In the genomic region with DNA sequence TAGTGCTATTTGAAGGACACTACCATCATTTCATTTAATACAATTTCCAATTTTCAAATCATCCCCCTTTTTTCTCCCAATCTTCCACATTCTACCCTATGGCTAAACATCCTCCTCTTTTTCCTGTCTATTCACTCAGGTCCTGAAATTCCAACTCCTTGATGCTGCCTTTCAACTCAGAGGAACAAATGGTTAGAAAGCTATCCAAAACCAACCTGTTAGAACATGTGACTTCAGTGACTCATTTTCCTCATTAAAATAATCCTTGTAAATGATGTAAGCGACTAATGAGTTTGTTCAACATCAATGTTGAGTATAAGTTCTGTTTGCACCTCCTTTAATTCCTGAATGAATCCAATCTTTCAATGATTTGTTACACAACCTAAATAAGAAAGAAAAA, we compare ENCODE assay signal across 16 cellular contexts. TPM values are rescaled to one million over a fixed set of nuclear protein-coding genes. Genes with fewer than 3 reads are reported as not detected.
DNase-seq lines count a peak whose midpoint lies in the region; ATAC-seq and TF ChIP-seq lines count a peak whose summit lies in the region.
"Had no signal": no experiment of that assay in that cellular context is flagged by ENCODE, and none has a peak within 500 bp of the region (broad histone marks: within the 10 kb centered on the region; RNA-seq: fewer than 3 reads in every experiment).

No MANE protein-coding gene starts in this region.

- H3K4ac ChIP-seq in H9 (ENCODE audit: low read depth, low read length) (no peak overlapping the region), mesenchymal stem cell (ENCODE audit: low read depth in 1 of 2, low read length in 2 of 2) (no peak overlapping the region)

- H4K91ac ChIP-seq in H9 (ENCODE audit: insufficient read length, low read depth, low read length) (no peak overlapping the region), mesenchymal stem cell (ENCODE audit: low read length) (no peak overlapping the region)

- H3K4me2 ChIP-seq in H9 (ENCODE audit: insufficient read depth, insufficient read length, low read length) = no peak overlapping the region
- H3K4me2 ChIP-seq in mesenchymal stem cell (ENCODE audit: low read length, poor library complexity, severe bottlenecking) = no peak overlapping the region

- H3K4me3 ChIP-seq in breast epithelium = no peak overlapping the region
- H3K4me3 ChIP-seq in mesenchymal stem cell (ENCODE audit: insufficient read depth in 1 of 2, low read depth in 1 of 2, low read length in 2 of 2) = no peak overlapping the region
- H3K4me3 ChIP-seq: lower lobe of right lung, right atrium auricular region had no signal

- H3K4me3 Mint-ChIP-seq in MCF 10A (ENCODE audit: unreplicated experiment) (no peak overlapping the region), activated B cell treated with CpG ODN at 0.5 μM for 24 hours (no peak overlapping the region), H9 (no peak overlapping the region)
- peak overlapping the region in 1 of 2 donors; percentile 59 for H3K4me3 Mint-ChIP-seq in effector memory CD8-positive, alpha-beta T cell
- peak overlapping the region; percentile 58 for H3K4me3 Mint-ChIP-seq in stimulated activated effector memory CD8-positive, alpha-beta T cell treated with anti-CD3 and anti-CD28 coated beads, Interleukin-12 subunit alpha, Interleukin-12 subunit beta, amount 100 ng/mL, for 72 hours
- H3K4me3 Mint-ChIP-seq: neural crest cell had no signal

- H3K9me3 ChIP-seq in breast epithelium (no peaks in the 10 kb centered on the region), H9 (ENCODE audit: control insufficient read depth, low read depth, low read length) (no peaks in the 10 kb centered on the region), mesenchymal stem cell (ENCODE audit: control insufficient read depth, low read length) (no peaks in the 10 kb centered on the region)
- H3K9me3 ChIP-seq: lower lobe of right lung, right atrium auricular region had no signal

- H2BK12ac ChIP-seq in H9 (ENCODE audit: insufficient read length, low read depth, low read length) (no peak overlapping the region), mesenchymal stem cell (ENCODE audit: low read length in 2 of 2) (no peak overlapping the region)

- ATAC-seq in activated B cell treated with CpG ODN at 0.5 μM for 24 hours (ENCODE audit: low read depth) = no peak
- no peak for ATAC-seq in effector memory CD8-positive, alpha-beta T cell (replicated peaks)
- no peak for ATAC-seq in stimulated activated effector memory CD8-positive, alpha-beta T cell treated with anti-CD3 and anti-CD28 coated beads, Interleukin-12 subunit alpha, Interleukin-12 subunit beta, amount 100 ng/mL, for 72 hours
- ATAC-seq: lower lobe of right lung, Right ventricle myocardium inferior had no signal

- no peak for TF ChIP-seq POLR2A in breast epithelium (IDR thresholded peaks at IDR 0.05)

- no CpG with 5 or more reads among the region's 1 CpG for WGBS in H9 (ENCODE audit: extremely low coverage, insufficient read length, low lambda C conversion rate)
- no CpG with 5 or more reads among the region's 1 CpG for WGBS in mesenchymal stem cell

- H3K27ac Mint-ChIP-seq in MCF 10A (ENCODE audit: low read depth, unreplicated experiment) = peak overlapping the region; percentile 16
- peak overlapping the region; percentile 36 for H3K27ac Mint-ChIP-seq in activated B cell treated with CpG ODN at 0.5 μM for 24 hours
- H3K27ac Mint-ChIP-seq in effector memory CD8-positive, alpha-beta T cell = peak overlapping the region; percentile 17 to 74
- peak overlapping the region; percentile 23 for H3K27ac Mint-ChIP-seq in stimulated activated effector memory CD8-positive, alpha-beta T cell treated with anti-CD3 and anti-CD28 coated beads, Interleukin-12 subunit alpha, Interleukin-12 subunit beta, amount 100 ng/mL, for 72 hours
- H3K27ac Mint-ChIP-seq in H9 = peak overlapping the region in 1 of 3 experiments; percentile 15; a peak in 2 of 7 replicates

- H2BK120ac ChIP-seq in H9 (ENCODE audit: low read depth, low read length, poor library complexity, severe bottlenecking) (no peak overlapping the region), mesenchymal stem cell (ENCODE audit: low read depth, low read length) (no peak overlapping the region)

- peaks cover 24% of the 10 kb centered on the region for H3K4me1 Mint-ChIP-seq in MCF 10A (ENCODE audit: insufficient read depth, unreplicated experiment)
- peaks cover 55% of the 10 kb centered on the region for H3K4me1 Mint-ChIP-seq in activated B cell treated with CpG ODN at 0.5 μM for 24 hours
- H3K4me1 Mint-ChIP-seq in effector memory CD8-positive, alpha-beta T cell (ENCODE audit: low read depth in 2 of 2) = peaks cover 49 to 57% of the 10 kb centered on the region in 2 donors
- peaks cover 61% of the 10 kb centered on the region for H3K4me1 Mint-ChIP-seq in stimulated activated effector memory CD8-positive, alpha-beta T cell treated with anti-CD3 and anti-CD28 coated beads, Interleukin-12 subunit alpha, Interleukin-12 subunit beta, amount 100 ng/mL, for 72 hours
- peaks cover 17 to 23% of the 10 kb centered on the region in 2 experiments for H3K4me1 Mint-ChIP-seq in H9

- H3K23ac ChIP-seq in H9 (ENCODE audit: insufficient read length, low read depth, low read length) (no peak overlapping the region), mesenchymal stem cell (ENCODE audit: low read length in 2 of 2) (no peak overlapping the region)

- H3K36me3 ChIP-seq in breast epithelium = no peaks in the 10 kb centered on the region
- H3K36me3 ChIP-seq in mesenchymal stem cell (ENCODE audit: control insufficient read depth in 1 of 2, insufficient read depth in 2 of 2, low read depth in 1 of 2, low read length in 2 of 2) = peaks cover 14 to 40% of the 10 kb centered on the region in 2 experiments

- H3K27me3 Mint-ChIP-seq in MCF 10A (ENCODE audit: insufficient read depth, unreplicated experiment) = no peaks in the 10 kb centered on the region
- no peaks in the 10 kb centered on the region for H3K27me3 Mint-ChIP-seq in activated B cell treated with CpG ODN at 0.5 μM for 24 hours
- H3K27me3 Mint-ChIP-seq in effector memory CD8-positive, alpha-beta T cell = no peaks in the 10 kb centered on the region
- no peaks in the 10 kb centered on the region for H3K27me3 Mint-ChIP-seq in H9 (ENCODE audit: low read depth)

- H3K79me2 ChIP-seq in H9 (ENCODE audit: insufficient read depth, low read length) = peaks cover 31% of the 10 kb centered on the region

- POLR2A ChIA-PET in MCF 10A (lab: Yijun Ruan, JAX) (interaction anchor here (0.8 to 0.9 kb wide), 3 partner anchors 15 to 81 kb away, joined by 3 to 4 read pairs (median 3); no protein-coding TSS in a partner anchor), activated B cell treated with CpG ODN at 0.5 μM for 24 hours (lab: Charles Lee) (no interaction called here)

- no peak overlapping the region for H3K18ac ChIP-seq in H9 (ENCODE audit: insufficient read length, low read depth, low read length)
- H3K18ac ChIP-seq in mesenchymal stem cell (ENCODE audit: low read depth in 1 of 2, low read length in 2 of 2) = no peak overlapping the region

- H3K36me3 Mint-ChIP-seq in MCF 10A (ENCODE audit: insufficient read depth, unreplicated experiment) (peaks cover 65% of the 10 kb centered on the region), activated B cell treated with CpG ODN at 0.5 μM for 24 hours (ENCODE audit: low read depth) (peaks cover 56% of the 10 kb centered on the region), H9 (ENCODE audit: insufficient read depth in 1 of 3, low read depth in 3 of 3) (peaks cover 21 to 60% (median 32%) of the 10 kb centered on the region in 3 experiments)
- H3K36me3 Mint-ChIP-seq in effector memory CD8-positive, alpha-beta T cell (ENCODE audit: insufficient read depth) = peaks cover 54% of the 10 kb centered on the region
- H3K36me3 Mint-ChIP-seq in stimulated activated effector memory CD8-positive, alpha-beta T cell treated with anti-CD3 and anti-CD28 coated beads, Interleukin-12 subunit alpha, Interleukin-12 subunit beta, amount 100 ng/mL, for 72 hours = peaks cover 100% of the 10 kb centered on the region

- H2BK5ac ChIP-seq in H9 (ENCODE audit: insufficient read length, low read length) (no peak overlapping the region), mesenchymal stem cell (ENCODE audit: low read depth, low read length, poor library complexity, severe bottlenecking) (no peak overlapping the region)

- no peak overlapping the region for H3T11ph ChIP-seq in H9 (ENCODE audit: low read length)

- H3K79me1 ChIP-seq in H9 (ENCODE audit: insufficient read depth, low read depth, low read length, poor library complexity, severe bottlenecking) (peaks cover 2% of the 10 kb centered on the region), mesenchymal stem cell (replicated peaks; ENCODE audit: low read length, poor library complexity, severe bottlenecking) (peaks cover 4% of the 10 kb centered on the region)

- no peak for TF ChIP-seq CTCF in MCF 10A (IDR thresholded peaks at IDR 0.05; ENCODE audit: unreplicated experiment)
- TF ChIP-seq CTCF in breast epithelium (IDR thresholded peaks at IDR 0.05) = no peak
- TF ChIP-seq CTCF in activated B cell treated with CpG ODN at 0.5 μM for 24 hours (IDR thresholded peaks at IDR 0.05) = no peak
- no peak for TF ChIP-seq CTCF in H9 (conservative IDR thresholded peaks at IDR 0.05)

- no peak overlapping the region for H2BK20ac ChIP-seq in H9 (ENCODE audit: low read depth, low read length, poor library complexity, severe bottlenecking)

- H2AFZ ChIP-seq in H9 (ENCODE audit: low read length) (no peak overlapping the region), mesenchymal stem cell (ENCODE audit: low read depth, low read length) (no peak overlapping the region)

- H3K9me3 Mint-ChIP-seq in MCF 10A (ENCODE audit: unreplicated experiment) (no peaks in the 10 kb centered on the region), activated B cell treated with CpG ODN at 0.5 μM for 24 hours (no peaks in the 10 kb centered on the region), H9 (no peaks in the 10 kb centered on the region)
- no peaks in the 10 kb centered on the region for H3K9me3 Mint-ChIP-seq in effector memory CD8-positive, alpha-beta T cell
- no peaks in the 10 kb centered on the region for H3K9me3 Mint-ChIP-seq in stimulated activated effector memory CD8-positive, alpha-beta T cell treated with anti-CD3 and anti-CD28 coated beads, Interleukin-12 subunit alpha, Interleukin-12 subunit beta, amount 100 ng/mL, for 72 hours
- H3K9me3 Mint-ChIP-seq: neural crest cell had no signal

- H3K56ac ChIP-seq in H9 (ENCODE audit: insufficient read length, low read depth, low read length) = no peak overlapping the region

- H2BK15ac ChIP-seq in H9 (ENCODE audit: low read depth, low read length) (no peak overlapping the region), mesenchymal stem cell (ENCODE audit: low read depth, poor library complexity, severe bottlenecking) (no peak overlapping the region)

- H3K27me3 ChIP-seq in breast epithelium (no peaks in the 10 kb centered on the region), H9 (ENCODE audit: insufficient read depth, low read length) (no peaks in the 10 kb centered on the region), mesenchymal stem cell (ENCODE audit: control insufficient read depth in 1 of 2, insufficient read depth in 1 of 2, low read length in 2 of 2) (no peaks in the 10 kb centered on the region)
- H3K27me3 ChIP-seq: right atrium auricular region had no signal

- CTCF ChIA-PET in MCF 10A (lab: Yijun Ruan, JAX) (interaction anchor here (0.6 to 2.4 kb wide), 2 partner anchors 18 to 41 kb away, joined by 4 to 8 read pairs; no protein-coding TSS in a partner anchor), activated B cell treated with CpG ODN at 0.5 μM for 24 hours (lab: Charles Lee) (no interaction called here)

- no peaks in the 10 kb centered on the region for H4K20me1 ChIP-seq in H9 (ENCODE audit: control insufficient read depth, insufficient read depth, insufficient read length)

- H4K5ac ChIP-seq in H9 (ENCODE audit: insufficient read length, low read depth, low read length) = no peak overlapping the region

- DNase-seq in MCF 10A (ENCODE audit: unreplicated experiment) (peak; percentile 35), breast epithelium (ENCODE audit: low spot score in 2 of 2) (no peak), activated B cell treated with CpG ODN at 0.5 μM for 24 hours (no peak), H9 (no peak), mesenchymal stem cell (no peak)
- no peak for DNase-seq in effector memory CD8-positive, alpha-beta T cell
- DNase-seq in stimulated activated effector memory CD8-positive, alpha-beta T cell treated with anti-CD3 and anti-CD28 coated beads, Interleukin-12 subunit alpha, Interleukin-12 subunit beta, amount 100 ng/mL, for 72 hours (ENCODE audit: low spot score in 2 of 2) = no peak
- DNase-seq in stimulated activated CD4-positive, alpha-beta T cell treated with anti-CD3 and anti-CD28 coated beads, Interleukin-2, amount 100 ng/mL, for 48 hours = no peak
- DNase-seq: AML-193, cerebellar nuclear complex, KBM-7, lower lobe of right lung, NCI-H1092 treated with DMSO at 0.1 percent for 48 hours had no signal

- H3K27ac ChIP-seq in breast epithelium = no peak overlapping the region
- H3K27ac ChIP-seq in H9 (ENCODE audit: insufficient read length, low read depth, low read length) = no peak overlapping the region
- H3K27ac ChIP-seq in mesenchymal stem cell (ENCODE audit: low read length, poor library complexity, severe bottlenecking) = no peak overlapping the region
- H3K27ac ChIP-seq: lower lobe of right lung had no signal

- no TSS peak for BruUV-seq in MCF 10A (replicated peaks; lab: Mats Ljungman, UMichigan)

- H3K14ac ChIP-seq in H9 (ENCODE audit: insufficient read depth, low read length) (no peak overlapping the region), mesenchymal stem cell (ENCODE audit: low read length in 2 of 2) (no peak overlapping the region)

- peaks cover 6% of the 10 kb centered on the region for H3K23me2 ChIP-seq in H9 (ENCODE audit: insufficient read length, low read depth, low read length, poor library complexity, severe bottlenecking)

- intact Hi-C loops in MCF 10A (cut with micrococcal nuclease) (loop anchor here (10.0 kb wide), 2 partner anchors 116 to 646 kb away; a partner anchor contains a TSS), breast epithelium (cut with DNase I; ENCODE audit: low total_unique reads) (no loop called here), activated B cell treated with CpG ODN at 0.5 μM for 24 hours (cut with micrococcal nuclease) (no loop called here)

- H2AK5ac ChIP-seq in H9 (ENCODE audit: insufficient read length, low read length) (no peak overlapping the region), mesenchymal stem cell (ENCODE audit: low read length, severe bottlenecking) (no peak overlapping the region)

- H3K9ac ChIP-seq in H9 (ENCODE audit: extremely low read depth, insufficient read length, low read length) = no peak overlapping the region
- H3K9ac ChIP-seq in mesenchymal stem cell (ENCODE audit: low read length) = no peak overlapping the region

- H4K8ac ChIP-seq in H9 (replicated peaks; ENCODE audit: insufficient read length, low read depth, low read length) (no peak overlapping the region), mesenchymal stem cell (ENCODE audit: low read length) (no peak overlapping the region)

- no peaks in the 10 kb centered on the region for H3K4me1 ChIP-seq in breast epithelium
- H3K4me1 ChIP-seq in H9 (ENCODE audit: insufficient read depth, low read length) = peaks cover 4% of the 10 kb centered on the region
- H3K4me1 ChIP-seq in mesenchymal stem cell (ENCODE audit: control insufficient read depth, insufficient read depth, low read depth, low read length) = peaks cover 11% of the 10 kb centered on the region

RNA-seq across cellular contexts. Expression of a gene that starts 5.5 kb away (rescaled TPM):
- total RNA-seq in MCF 10A (2022) (93.1 and 107 TPM in 2 replicates), breast epithelium (10 to 100 TPM; 21.2 to 33.6 (median 30.5) TPM), activated B cell treated with CpG ODN at 0.5 μM for 24 hours (47.3 and 54.6 TPM in 2 replicates), H9 (2021) (90.5 and 92.9 TPM in 2 replicates)
- polyA plus RNA-seq in mesenchymal stem cell (2013, experiment 1 of 2) = 42.5 TPM
- 44.5 TPM for polyA plus RNA-seq in mesenchymal stem cell (2013, experiment 2 of 2)

RNA-seq across cellular contexts. Expression of a gene that starts 16.2 kb away (rescaled TPM):
- total RNA-seq in MCF 10A (2022) (28.3 and 40.1 TPM in 2 replicates), breast epithelium (10 to 100 TPM; 11.0 to 17.7 (median 14.8) TPM), activated B cell treated with CpG ODN at 0.5 μM for 24 hours (15.2 and 19.3 TPM in 2 replicates), H9 (2021) (37.5 and 39.1 TPM in 2 replicates)
- 8.5 TPM for polyA plus RNA-seq in mesenchymal stem cell (2013, experiment 1 of 2)
- polyA plus RNA-seq in mesenchymal stem cell (2013, experiment 2 of 2) = 8.1 TPM
